ENCODE assay signal across 31 cellular contexts in the genomic region with DNA sequence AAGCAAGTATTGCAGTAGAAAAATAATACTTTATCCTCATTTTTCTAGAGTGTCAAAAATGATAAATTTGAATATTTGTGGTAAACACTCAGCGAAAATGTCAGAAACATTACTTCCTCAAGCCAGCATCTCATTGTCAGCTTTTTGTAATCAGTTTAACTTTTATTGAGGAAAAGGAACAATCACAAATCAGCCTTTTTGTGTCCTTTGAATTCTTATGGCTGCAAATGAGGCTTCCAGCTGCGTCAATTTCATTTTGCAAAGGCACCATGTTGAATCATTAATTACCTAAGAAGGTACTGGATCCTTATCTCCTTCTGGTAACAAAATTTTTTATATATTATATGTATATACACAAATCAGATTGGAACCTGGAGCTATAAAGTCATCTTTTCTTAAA.
DNase-seq lines count a peak whose midpoint lies in the region; ATAC-seq and TF ChIP-seq lines count a peak whose summit lies in the region.
"Had no signal": no experiment of that assay in that cellular context is flagged by ENCODE, and none has a peak within 500 bp of the region (broad histone marks: within the 10 kb centered on the region; RNA-seq: fewer than 3 reads in every experiment).

No MANE protein-coding gene starts in this region.

- in situ Hi-C loops in GM23248 (cut with MboI) = no loop called here

- intact Hi-C loops in A673 (cut with micrococcal nuclease; ENCODE audit: unreplicated experiment) = loop anchor here (1.0 to 2.0 kb wide), 4 partner anchors 83 to 903 kb away; partner anchors contain the start of gene CPEB2

- H3K36me3 ChIP-seq in A673 (ENCODE audit: insufficient read depth, low read length, poor library complexity, severe bottlenecking) (no peaks in the 10 kb centered on the region), SK-N-MC (ENCODE audit: insufficient read depth, low read length) (no peaks in the 10 kb centered on the region), GM23248 (ENCODE audit: low read depth) (no peaks in the 10 kb centered on the region)
- H3K36me3 ChIP-seq: BE2C; BLaER1; BLaER1 treated with 17β-estradiol and CSF1 and Interleukin-3, amounts not matched to agents 10 nM and 100 nM had no signal

- H3K4me1 ChIP-seq in A673 (ENCODE audit: insufficient read depth, low read length, poor library complexity, severe bottlenecking) (peaks cover 42% of the 10 kb centered on the region), GM23248 (ENCODE audit: insufficient read depth) (no peaks in the 10 kb centered on the region)
- H3K4me1 ChIP-seq: A549; BE2C; BLaER1; BLaER1 treated with 17β-estradiol and CSF1 and Interleukin-3, amounts not matched to agents 10 nM and 100 nM; Caco-2 had no signal

- no peaks in the 10 kb centered on the region for H3K9me2 ChIP-seq in GM23248 (ENCODE audit: insufficient read depth)

- no peak overlapping the region for H3K4me3 ChIP-seq in A673 (ENCODE audit: low read depth, low read length, poor library complexity, severe bottlenecking)
- H3K4me3 ChIP-seq in SK-N-MC = no peak overlapping the region
- no peak overlapping the region for H3K4me3 ChIP-seq in GM23248
- H3K4me3 ChIP-seq: A549; BLaER1; BLaER1 treated with 17β-estradiol and CSF1 and Interleukin-3, amounts not matched to agents 10 nM and 100 nM had no signal

- CTCF ChIA-PET in A673 (lab: Charles Lee) = interaction anchor here (1.0 to 1.2 kb wide), 2 partner anchors 82 to 904 kb away, joined by 3 to 6 read pairs; no protein-coding TSS in a partner anchor

- 8 to 11% methylated on average over 2 of the region's 2 CpGs for WGBS in GM23248 (ENCODE audit: low coverage in 1 of 2, low lambda C conversion rate in 2 of 2, missing lambda C conversion rate in 2 of 2), 2 experiments

- H3K9me3 ChIP-seq in A673 (ENCODE audit: low read depth, low read length, poor library complexity, severe bottlenecking) (peaks cover under 1% of the 10 kb centered on the region), SK-N-MC (ENCODE audit: low read depth, low read length) (no peaks in the 10 kb centered on the region), GM23248 (ENCODE audit: low read depth) (no peaks in the 10 kb centered on the region)
- H3K9me3 ChIP-seq: A549, BE2C, BLaER1, Caco-2 had no signal

- no peaks in the 10 kb centered on the region for H4K20me1 ChIP-seq in GM23248 (ENCODE audit: insufficient read depth)
- H4K20me1 ChIP-seq: BLaER1; BLaER1 treated with 17β-estradiol and CSF1 and Interleukin-3, amounts not matched to agents 10 nM and 100 nM had no signal

- no TSS peak for BruUV-seq in A673 (replicated peaks; lab: Mats Ljungman, UMichigan)

- POLR2A ChIA-PET in A673 (lab: Charles Lee; ENCODE audit: low non-redundant PET) = interaction anchor here (0.5 to 0.6 kb wide), 2 partner anchors 184 to 907 kb away, joined by 3 read pairs; no protein-coding TSS in a partner anchor

- H3K27ac ChIP-seq in A673 (ENCODE audit: low read depth, low read length, poor library complexity, severe bottlenecking) (peak overlapping the region; percentile 92), SK-N-MC (peak overlapping the region; percentile 97), GM23248 (no peak overlapping the region)
- H3K27ac ChIP-seq: 22Rv1; A549; BLaER1; BLaER1 treated with 17β-estradiol and CSF1 and Interleukin-3, amounts not matched to agents 10 nM and 100 nM; C4-2B had no signal

- no peak overlapping the region for H2AFZ ChIP-seq in GM23248

- no peak for ATAC-seq in HG02981 (IDR thresholded peaks at IDR 0.05; ENCODE audit: unreplicated experiment)
- ATAC-seq: A549; CD8-positive, alpha-beta T cell had no signal

- no peaks in the 10 kb centered on the region for H3F3A ChIP-seq in GM23248 (ENCODE audit: insufficient read depth)

- no peak for TF ChIP-seq CTCF in A673 (conservative IDR thresholded peaks at IDR 0.05; ENCODE audit: low read depth, low read length)

- no peaks in the 10 kb centered on the region for H3K27me3 ChIP-seq in A673 (replicated peaks; ENCODE audit: insufficient read depth, low read depth, low read length, poor library complexity)
- no peaks in the 10 kb centered on the region for H3K27me3 ChIP-seq in GM23248 (replicated peaks; ENCODE audit: insufficient read depth)
- H3K27me3 ChIP-seq: BE2C; BLaER1; BLaER1 treated with 17β-estradiol and CSF1 and Interleukin-3, amounts not matched to agents 10 nM and 100 nM had no signal

- no peaks in the 10 kb centered on the region for H3K79me2 ChIP-seq in GM23248 (ENCODE audit: insufficient read depth)

- H3K9ac ChIP-seq in SK-N-MC (ENCODE audit: insufficient read length) (peak overlapping the region; percentile 59), GM23248 (no peak overlapping the region)
- H3K9ac ChIP-seq: BLaER1; BLaER1 treated with 17β-estradiol and CSF1 and Interleukin-3, amounts not matched to agents 10 nM and 100 nM had no signal

- peak; percentile 38 for DNase-seq in NCI-H146 (lab: John Stamatoyannopoulos, UW)
- no peak for DNase-seq in NCI-H146 treated with DMSO at 0.1 percent for 48 hours (lab: John Stamatoyannopoulos, UW; ENCODE audit: unreplicated experiment)
- DNase-seq in A673 (ENCODE audit: low spot score) = peak; percentile 93
- DNase-seq in SK-N-MC (ENCODE audit: low read depth, low spot score) = peak; percentile 53
- no peak for DNase-seq in GM23248
- DNase-seq: 8988T; ACHN; AML-193; BE2C; C1 segment of cervical spinal cord; Caco-2; Calu3; CD4-positive, alpha-beta memory T cell; CD4-positive, alpha-beta T cell; CD4-positive, CD25-positive, alpha-beta regulatory T cell; CD8-positive, alpha-beta memory T cell; CD8-positive, alpha-beta T cell; COR-L47; DMS 273 treated with DMSO at 0.1 percent for 48 hours; DMS153; DMS53; DMS79; DMS79 treated with DMSO at 0.1 percent for 48 hours; DND-41; EL had no signal

- no peak overlapping the region for H3K4me2 ChIP-seq in GM23248 (ENCODE audit: unreplicated experiment)
- H3K4me2 ChIP-seq: A549; BLaER1; BLaER1 treated with 17β-estradiol and CSF1 and Interleukin-3, amounts not matched to agents 10 nM and 100 nM had no signal

Comparison
In these comparisons a context has a peak if more than half of its experiments do, and no peak if none do; other contexts are left out.
1. DNase-seq: peak in NCI-H146 (single experiment), A673 (single experiment) and SK-N-MC (single experiment); none in NCI-H146 treated with DMSO at 0.1 percent for 48 hours (single experiment) and GM23248 (single experiment).